Comparison of ENCODE assay signal across 1 cellular context in the genomic region with DNA sequence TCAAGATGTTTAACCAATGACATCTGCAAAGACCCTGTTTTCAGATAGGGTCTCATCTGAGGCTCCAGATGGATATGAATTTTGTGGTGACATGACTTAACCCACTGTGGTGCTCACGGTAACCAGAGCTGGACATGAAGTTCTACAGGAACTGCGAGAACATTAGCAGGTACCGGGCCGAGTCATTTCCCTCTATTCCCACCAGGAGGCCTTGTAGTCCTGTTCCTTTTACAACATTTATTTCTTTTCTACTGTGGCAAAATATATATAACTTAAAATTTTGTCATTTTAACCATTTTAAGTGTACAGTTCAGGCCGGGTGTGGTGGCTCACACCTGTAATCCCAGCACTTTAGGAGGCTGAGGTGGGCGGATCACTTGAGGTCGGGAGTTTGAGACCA.
TF ChIP-seq lines count a peak whose summit lies in the region.

No MANE protein-coding gene starts in this region.

TF ChIP-seq in GM23338, 12 proteins besides CTCF, POLR2A, EP300 and RAD21 (continued from another document):
- no peak for TF ChIP-seq ZNF462 (CRISPR knock-in tag; IDR thresholded peaks at IDR 0.05)
- TF ChIP-seq JUNB (IDR thresholded peaks at IDR 0.05; ENCODE audit: unreplicated experiment) = no peak
- TF ChIP-seq REST (IDR thresholded peaks at IDR 0.05; ENCODE audit: unreplicated experiment) = no peak
- no peak for TF ChIP-seq EZH2 (IDR thresholded peaks at IDR 0.05; ENCODE audit: low read depth, unreplicated experiment)
- no peak for TF ChIP-seq CREB1 (CRISPR knock-in tag; IDR thresholded peaks at IDR 0.05; ENCODE audit: low read depth)
- TF ChIP-seq EZH2phosphoT487 (IDR thresholded peaks at IDR 0.05; ENCODE audit: unreplicated experiment) = no peak
